32 cellular contexts compared by ENCODE assay signal in genomic region chr17:28270055-28270454, GRCh38.
"Had no signal": no experiment of that assay in that cellular context is flagged by ENCODE, and none has a peak within 500 bp of the region (broad histone marks: within the 10 kb centered on the region; RNA-seq: fewer than 3 reads in every experiment).

No MANE protein-coding gene starts in this region.

- H3K4me1 Mint-ChIP-seq: stimulated activated memory B cell treated with anti-CD40 and anti-IgM and Interleukin-4, amounts not matched to agents 10 μg/mL and 1 μg/mL and 100 μg/mL, for 72 hours; stimulated activated naive CD8-positive, alpha-beta T cell treated with anti-CD3 and anti-CD28 coated beads, Interleukin-15, amount 100 ng/mL, for 72 hours had no signal

- H3K4me3 ChIP-seq: neural progenitor cell, ovary, psoas muscle, right lobe of liver, sigmoid colon, smooth muscle cell, spleen, suprapubic skin, testis, tibial artery, transverse colon, upper lobe of right lung, uterus had no signal

- H3K27ac Mint-ChIP-seq: naive thymus-derived CD8-positive, alpha-beta T cell; natural killer cell treated with Interleukin-12 subunit alpha and Interleukin-12 subunit beta and Interleukin-15 and Interleukin-18, amount 100 ng/mL, for 72 hours; neural progenitor cell; progenitor cell of endocrine pancreas; stimulated activated memory B cell treated with anti-CD40 and anti-IgM and Interleukin-4, amounts not matched to agents 10 μg/mL and 1 μg/mL and 100 μg/mL, for 72 hours; stimulated activated naive CD8-positive, alpha-beta T cell treated with anti-CD3 and anti-CD28 coated beads, Interleukin-15, amount 100 ng/mL, for 72 hours; type B pancreatic cell had no signal

- H3K79me2 ChIP-seq: parathyroid adenoma had no signal

- H3K4me2 ChIP-seq: neural progenitor cell, smooth muscle cell had no signal

- H3K4me3 Mint-ChIP-seq: naive thymus-derived CD8-positive, alpha-beta T cell; natural killer cell treated with Interleukin-12 subunit alpha and Interleukin-12 subunit beta and Interleukin-15 and Interleukin-18, amount 100 ng/mL, for 72 hours; nephron progenitor cell; neural progenitor cell; stimulated activated memory B cell treated with anti-CD40 and anti-IgM and Interleukin-4, amounts not matched to agents 10 μg/mL and 1 μg/mL and 100 μg/mL, for 72 hours; stimulated activated naive CD8-positive, alpha-beta T cell treated with anti-CD3 and anti-CD28 coated beads, Interleukin-15, amount 100 ng/mL, for 72 hours; type B pancreatic cell had no signal

- H3K9me3 Mint-ChIP-seq: natural killer cell treated with Interleukin-12 subunit alpha and Interleukin-12 subunit beta and Interleukin-15 and Interleukin-18, amount 100 ng/mL, for 72 hours; stimulated activated memory B cell treated with anti-CD40 and anti-IgM and Interleukin-4, amounts not matched to agents 10 μg/mL and 1 μg/mL and 100 μg/mL, for 72 hours; type B pancreatic cell had no signal

- H3K4me1 ChIP-seq: neural progenitor cell, psoas muscle, sigmoid colon, spleen, testis, tibial artery, transverse colon, upper lobe of right lung, uterus had no signal

- H3K27ac ChIP-seq: neural progenitor cell, ovary, parathyroid adenoma, psoas muscle, right lobe of liver, sigmoid colon, spleen, suprapubic skin, testis, tibial artery, transverse colon, upper lobe of right lung, uterus had no signal

- H3K27me3 ChIP-seq: neural progenitor cell, ovary, right lobe of liver, sigmoid colon, testis, upper lobe of right lung, uterus had no signal

- ATAC-seq: naive thymus-derived CD8-positive, alpha-beta T cell; natural killer cell treated with Interleukin-12 subunit alpha and Interleukin-12 subunit beta and Interleukin-15 and Interleukin-18, amount 100 ng/mL, for 72 hours; psoas muscle; right cardiac atrium; right lobe of liver; stimulated activated memory B cell treated with anti-CD40 and anti-IgM and Interleukin-4, amounts not matched to agents 10 μg/mL and 1 μg/mL and 100 μg/mL, for 72 hours; stimulated activated naive CD8-positive, alpha-beta T cell treated with anti-CD3 and anti-CD28 coated beads, Interleukin-15, amount 100 ng/mL, for 72 hours; stimulated activated naive CD8-positive, alpha-beta T cell treated with anti-CD3 and anti-CD28 coated beads, Interleukin-15, Interleukin-2, amounts not matched to agents 100 U/mL and 50 U/mL, for 24 hours; upper lobe of right lung had no signal

- H3K36me3 Mint-ChIP-seq: natural killer cell treated with Interleukin-12 subunit alpha and Interleukin-12 subunit beta and Interleukin-15 and Interleukin-18, amount 100 ng/mL, for 72 hours; stimulated activated memory B cell treated with anti-CD40 and anti-IgM and Interleukin-4, amounts not matched to agents 10 μg/mL and 1 μg/mL and 100 μg/mL, for 72 hours; type B pancreatic cell had no signal

- DNase-seq: naive thymus-derived CD8-positive, alpha-beta T cell; nephron progenitor cell; occipital lobe; ovary; posterior cingulate gyrus; psoas muscle; right cardiac atrium; right lobe of liver; sigmoid colon; spleen; stimulated activated CD4-positive, alpha-beta T cell treated with anti-CD3 and anti-CD28 coated beads, Interleukin-12 subunit alpha, Interleukin-12 subunit beta, amount 100 ng/mL, for 4 hours; stimulated activated CD4-positive, alpha-beta T cell treated with anti-CD3 and anti-CD28 coated beads, Interleukin-1b, Interleukin-23, amount 100 ng/mL, for 48 hours; stimulated activated CD4-positive, alpha-beta T cell treated with anti-CD3 and anti-CD28 coated beads, Interleukin-4, amount 100 ng/mL, for 1 hour; stimulated activated CD4-positive, alpha-beta T cell treated with anti-CD3 and anti-CD28 coated beads, Interleukin-4, amount 100 ng/mL, for 4 hours; stimulated activated CD8-positive, alpha-beta memory T cell treated with anti-CD3 and anti-CD28 coated beads, Interleukin-4, amount 100 ng/mL, for 48 hours; stimulated activated naive CD4-positive, alpha-beta T cell; stimulated activated naive CD8-positive, alpha-beta T cell treated with anti-CD3 and anti-CD28 coated beads, Interleukin-15, amount 100 ng/mL, for 72 hours; stimulated activated naive CD8-positive, alpha-beta T cell treated with anti-CD3 and anti-CD28 coated beads, Interleukin-15, Interleukin-2, amounts not matched to agents 100 U/mL and 50 U/mL, for 24 hours; substantia nigra; testis; tibial artery; transverse colon; upper lobe of right lung; uterus had no signal

- H3K9ac ChIP-seq: neural progenitor cell, parathyroid adenoma had no signal

- H3K36me3 ChIP-seq: neural progenitor cell, ovary, right lobe of liver, sigmoid colon, spleen, suprapubic skin, tibial artery, transverse colon, upper lobe of right lung, uterus had no signal

- H3K9me3 ChIP-seq: ovary, psoas muscle, right lobe of liver, sigmoid colon, suprapubic skin, testis, tibial artery, transverse colon, upper lobe of right lung, uterus had no signal

- H2AFZ ChIP-seq: neural progenitor cell, parathyroid adenoma had no signal
